In the genomic region with DNA sequence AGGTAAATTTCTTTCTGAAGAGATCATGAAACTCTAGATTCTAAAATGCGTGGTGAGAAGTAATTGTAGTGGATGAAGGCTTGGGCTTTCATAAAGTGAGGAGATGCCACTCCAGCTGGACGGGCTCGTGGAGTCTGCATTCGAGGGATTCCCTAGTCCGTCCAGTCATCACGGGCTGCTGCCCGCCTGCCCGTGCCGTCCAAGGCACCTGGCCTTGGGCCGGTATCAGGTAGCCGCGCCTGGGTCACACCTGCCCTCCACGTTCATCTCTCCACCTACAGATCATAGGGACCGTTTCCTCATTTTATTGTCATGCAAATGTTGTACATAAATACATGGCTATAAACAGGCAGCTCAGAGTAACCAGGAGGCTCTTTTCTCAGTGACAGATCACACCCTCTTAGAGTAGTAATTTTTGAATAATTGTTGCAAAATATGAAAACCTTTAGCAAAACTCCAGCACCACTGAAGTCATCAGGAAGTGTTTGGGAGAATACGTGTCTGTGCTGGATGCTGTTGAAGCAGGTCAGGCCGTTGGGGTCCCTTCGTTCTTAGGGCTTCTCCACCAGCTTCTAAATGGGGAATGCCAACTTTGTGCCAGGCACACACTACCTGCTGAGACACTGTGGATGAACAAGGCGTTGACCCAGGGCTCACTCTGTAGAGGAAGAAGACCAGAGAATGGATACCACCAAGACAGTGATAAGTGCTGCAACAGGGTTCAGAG, we compare ENCODE assay signal across 1 cellular context.
TF ChIP-seq lines count a peak whose summit lies in the region.

No MANE protein-coding gene starts in this region.

TF ChIP-seq in GM12878, 131 proteins besides CTCF, POLR2A, EP300 and RAD21 (continued from another document and continues in another):
- TF ChIP-seq, protein P1, sequence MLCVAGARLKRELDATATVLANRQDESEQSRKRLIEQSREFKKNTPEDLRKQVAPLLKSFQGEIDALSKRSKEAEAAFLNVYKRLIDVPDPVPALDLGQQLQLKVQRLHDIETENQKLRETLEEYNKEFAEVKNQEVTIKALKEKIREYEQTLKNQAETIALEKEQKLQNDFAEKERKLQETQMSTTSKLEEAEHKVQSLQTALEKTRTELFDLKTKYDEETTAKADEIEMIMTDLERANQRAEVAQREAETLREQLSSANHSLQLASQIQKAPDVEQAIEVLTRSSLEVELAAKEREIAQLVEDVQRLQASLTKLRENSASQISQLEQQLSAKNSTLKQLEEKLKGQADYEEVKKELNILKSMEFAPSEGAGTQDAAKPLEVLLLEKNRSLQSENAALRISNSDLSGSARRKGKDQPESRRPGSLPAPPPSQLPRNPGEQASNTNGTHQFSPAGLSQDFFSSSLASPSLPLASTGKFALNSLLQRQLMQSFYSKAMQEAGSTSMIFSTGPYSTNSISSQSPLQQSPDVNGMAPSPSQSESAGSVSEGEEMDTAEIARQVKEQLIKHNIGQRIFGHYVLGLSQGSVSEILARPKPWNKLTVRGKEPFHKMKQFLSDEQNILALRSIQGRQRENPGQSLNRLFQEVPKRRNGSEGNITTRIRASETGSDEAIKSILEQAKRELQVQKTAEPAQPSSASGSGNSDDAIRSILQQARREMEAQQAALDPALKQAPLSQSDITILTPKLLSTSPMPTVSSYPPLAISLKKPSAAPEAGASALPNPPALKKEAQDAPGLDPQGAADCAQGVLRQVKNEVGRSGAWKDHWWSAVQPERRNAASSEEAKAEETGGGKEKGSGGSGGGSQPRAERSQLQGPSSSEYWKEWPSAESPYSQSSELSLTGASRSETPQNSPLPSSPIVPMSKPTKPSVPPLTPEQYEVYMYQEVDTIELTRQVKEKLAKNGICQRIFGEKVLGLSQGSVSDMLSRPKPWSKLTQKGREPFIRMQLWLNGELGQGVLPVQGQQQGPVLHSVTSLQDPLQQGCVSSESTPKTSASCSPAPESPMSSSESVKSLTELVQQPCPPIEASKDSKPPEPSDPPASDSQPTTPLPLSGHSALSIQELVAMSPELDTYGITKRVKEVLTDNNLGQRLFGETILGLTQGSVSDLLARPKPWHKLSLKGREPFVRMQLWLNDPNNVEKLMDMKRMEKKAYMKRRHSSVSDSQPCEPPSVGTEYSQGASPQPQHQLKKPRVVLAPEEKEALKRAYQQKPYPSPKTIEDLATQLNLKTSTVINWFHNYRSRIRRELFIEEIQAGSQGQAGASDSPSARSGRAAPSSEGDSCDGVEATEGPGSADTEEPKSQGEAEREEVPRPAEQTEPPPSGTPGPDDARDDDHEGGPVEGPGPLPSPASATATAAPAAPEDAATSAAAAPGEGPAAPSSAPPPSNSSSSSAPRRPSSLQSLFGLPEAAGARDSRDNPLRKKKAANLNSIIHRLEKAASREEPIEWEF (IDR thresholded peaks at IDR 0.05; ENCODE audit: insufficient replicate concordance, low read depth, low read length) = no peak
- TF ChIP-seq YY1 (IDR thresholded peaks at IDR 0.05; ENCODE audit: low read depth, low read length) = no peak
- no peak for TF ChIP-seq HDAC6 (IDR thresholded peaks at IDR 0.05; ENCODE audit: unreplicated experiment)
- TF ChIP-seq NFXL1 (IDR thresholded peaks at IDR 0.05; ENCODE audit: borderline replicate concordance) = no peak
- no peak for TF ChIP-seq SP1 (IDR thresholded peaks at IDR 0.05; ENCODE audit: low read depth, low read length)
- no peak for TF ChIP-seq TCF7 (IDR thresholded peaks at IDR 0.05; ENCODE audit: borderline replicate concordance)
- TF ChIP-seq, protein P2, sequence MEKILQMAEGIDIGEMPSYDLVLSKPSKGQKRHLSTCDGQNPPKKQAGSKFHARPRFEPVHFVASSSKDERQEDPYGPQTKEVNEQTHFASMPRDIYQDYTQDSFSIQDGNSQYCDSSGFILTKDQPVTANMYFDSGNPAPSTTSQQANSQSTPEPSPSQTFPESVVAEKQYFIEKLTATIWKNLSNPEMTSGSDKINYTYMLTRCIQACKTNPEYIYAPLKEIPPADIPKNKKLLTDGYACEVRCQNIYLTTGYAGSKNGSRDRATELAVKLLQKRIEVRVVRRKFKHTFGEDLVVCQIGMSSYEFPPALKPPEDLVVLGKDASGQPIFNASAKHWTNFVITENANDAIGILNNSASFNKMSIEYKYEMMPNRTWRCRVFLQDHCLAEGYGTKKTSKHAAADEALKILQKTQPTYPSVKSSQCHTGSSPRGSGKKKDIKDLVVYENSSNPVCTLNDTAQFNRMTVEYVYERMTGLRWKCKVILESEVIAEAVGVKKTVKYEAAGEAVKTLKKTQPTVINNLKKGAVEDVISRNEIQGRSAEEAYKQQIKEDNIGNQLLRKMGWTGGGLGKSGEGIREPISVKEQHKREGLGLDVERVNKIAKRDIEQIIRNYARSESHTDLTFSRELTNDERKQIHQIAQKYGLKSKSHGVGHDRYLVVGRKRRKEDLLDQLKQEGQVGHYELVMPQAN (conservative IDR thresholded peaks at IDR 0.05) = peak; percentile 43; the same call in 1 of the 2 replicates
- TF ChIP-seq SRF (IDR thresholded peaks at IDR 0.05; ENCODE audit: low read depth in 2 of 2, low read length in 2 of 2) = no peak
- no peak for TF ChIP-seq YBX1 (IDR thresholded peaks at IDR 0.05)
- TF ChIP-seq ESRRA (IDR thresholded peaks at IDR 0.05; ENCODE audit: low read length) = no peak
- TF ChIP-seq MXI1 (IDR thresholded peaks at IDR 0.05; ENCODE audit: low read depth, low read length) = peak; percentile 40
- peak; percentile 28; the same call in 1 of the 2 replicates for TF ChIP-seq WRNIP1 (IDR thresholded peaks at IDR 0.05; ENCODE audit: borderline replicate concordance, low read depth, low read length)
- no peak for TF ChIP-seq BMI1 (IDR thresholded peaks at IDR 0.05; ENCODE audit: borderline replicate concordance)
- TF ChIP-seq RB1 (IDR thresholded peaks at IDR 0.05; ENCODE audit: borderline replicate concordance) = no peak
- no peak for TF ChIP-seq TAF1 (IDR thresholded peaks at IDR 0.05; ENCODE audit: borderline replicate concordance, low read depth, low read length)
- no peak for TF ChIP-seq FOXK2 (IDR thresholded peaks at IDR 0.05)
- 0 out of 2 replicates have a peak, but pooled peaks have one; percentile 44 for TF ChIP-seq TBL1XR1 (IDR thresholded peaks at IDR 0.05; ENCODE audit: low read depth, low read length)
- peak; percentile 56; the same call in 1 of the 2 replicates for TF ChIP-seq BACH1 (IDR thresholded peaks at IDR 0.05; ENCODE audit: borderline replicate concordance)
- TF ChIP-seq, protein P3, sequence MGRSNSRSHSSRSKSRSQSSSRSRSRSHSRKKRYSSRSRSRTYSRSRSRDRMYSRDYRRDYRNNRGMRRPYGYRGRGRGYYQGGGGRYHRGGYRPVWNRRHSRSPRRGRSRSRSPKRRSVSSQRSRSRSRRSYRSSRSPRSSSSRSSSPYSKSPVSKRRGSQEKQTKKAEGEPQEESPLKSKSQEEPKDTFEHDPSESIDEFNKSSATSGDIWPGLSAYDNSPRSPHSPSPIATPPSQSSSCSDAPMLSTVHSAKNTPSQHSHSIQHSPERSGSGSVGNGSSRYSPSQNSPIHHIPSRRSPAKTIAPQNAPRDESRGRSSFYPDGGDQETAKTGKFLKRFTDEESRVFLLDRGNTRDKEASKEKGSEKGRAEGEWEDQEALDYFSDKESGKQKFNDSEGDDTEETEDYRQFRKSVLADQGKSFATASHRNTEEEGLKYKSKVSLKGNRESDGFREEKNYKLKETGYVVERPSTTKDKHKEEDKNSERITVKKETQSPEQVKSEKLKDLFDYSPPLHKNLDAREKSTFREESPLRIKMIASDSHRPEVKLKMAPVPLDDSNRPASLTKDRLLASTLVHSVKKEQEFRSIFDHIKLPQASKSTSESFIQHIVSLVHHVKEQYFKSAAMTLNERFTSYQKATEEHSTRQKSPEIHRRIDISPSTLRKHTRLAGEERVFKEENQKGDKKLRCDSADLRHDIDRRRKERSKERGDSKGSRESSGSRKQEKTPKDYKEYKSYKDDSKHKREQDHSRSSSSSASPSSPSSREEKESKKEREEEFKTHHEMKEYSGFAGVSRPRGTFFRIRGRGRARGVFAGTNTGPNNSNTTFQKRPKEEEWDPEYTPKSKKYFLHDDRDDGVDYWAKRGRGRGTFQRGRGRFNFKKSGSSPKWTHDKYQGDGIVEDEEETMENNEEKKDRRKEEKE (IDR thresholded peaks at IDR 0.05) = no peak
- TF ChIP-seq ETV6 (conservative IDR thresholded peaks at IDR 0.05 in 1 of 2, IDR thresholded peaks at IDR 0.05 in 1 of 2; ENCODE audit: borderline replicate concordance in 1 of 2, low read depth in 1 of 2) = 0 out of 4 replicates have a peak, but pooled peaks of 1 of the 2 experiments have one; percentile 5
- no peak for TF ChIP-seq TARDBP (IDR thresholded peaks at IDR 0.05; ENCODE audit: borderline replicate concordance)
- TF ChIP-seq GATAD2B (conservative IDR thresholded peaks at IDR 0.05; ENCODE audit: low read depth) = peak; percentile 51; the same call in 1 of the 2 replicates
- TF ChIP-seq NR2F1 (conservative IDR thresholded peaks at IDR 0.05) = no peak
- TF ChIP-seq, protein P4, sequence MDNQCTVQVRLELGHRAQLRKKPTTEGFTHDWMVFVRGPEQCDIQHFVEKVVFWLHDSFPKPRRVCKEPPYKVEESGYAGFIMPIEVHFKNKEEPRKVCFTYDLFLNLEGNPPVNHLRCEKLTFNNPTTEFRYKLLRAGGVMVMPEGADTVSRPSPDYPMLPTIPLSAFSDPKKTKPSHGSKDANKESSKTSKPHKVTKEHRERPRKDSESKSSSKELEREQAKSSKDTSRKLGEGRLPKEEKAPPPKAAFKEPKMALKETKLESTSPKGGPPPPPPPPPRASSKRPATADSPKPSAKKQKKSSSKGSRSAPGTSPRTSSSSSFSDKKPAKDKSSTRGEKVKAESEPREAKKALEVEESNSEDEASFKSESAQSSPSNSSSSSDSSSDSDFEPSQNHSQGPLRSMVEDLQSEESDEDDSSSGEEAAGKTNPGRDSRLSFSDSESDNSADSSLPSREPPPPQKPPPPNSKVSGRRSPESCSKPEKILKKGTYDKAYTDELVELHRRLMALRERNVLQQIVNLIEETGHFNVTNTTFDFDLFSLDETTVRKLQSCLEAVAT (IDR thresholded peaks at IDR 0.05) = peak; percentile 16; the same call in 1 of the 2 replicates
- TF ChIP-seq, protein P5, sequence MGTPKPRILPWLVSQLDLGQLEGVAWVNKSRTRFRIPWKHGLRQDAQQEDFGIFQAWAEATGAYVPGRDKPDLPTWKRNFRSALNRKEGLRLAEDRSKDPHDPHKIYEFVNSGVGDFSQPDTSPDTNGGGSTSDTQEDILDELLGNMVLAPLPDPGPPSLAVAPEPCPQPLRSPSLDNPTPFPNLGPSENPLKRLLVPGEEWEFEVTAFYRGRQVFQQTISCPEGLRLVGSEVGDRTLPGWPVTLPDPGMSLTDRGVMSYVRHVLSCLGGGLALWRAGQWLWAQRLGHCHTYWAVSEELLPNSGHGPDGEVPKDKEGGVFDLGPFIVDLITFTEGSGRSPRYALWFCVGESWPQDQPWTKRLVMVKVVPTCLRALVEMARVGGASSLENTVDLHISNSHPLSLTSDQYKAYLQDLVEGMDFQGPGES (IDR thresholded peaks at IDR 0.05) = no peak
- TF ChIP-seq ZBED1 (IDR thresholded peaks at IDR 0.05; ENCODE audit: borderline replicate concordance) = peak; percentile 30; the same call in 1 of the 2 replicates
- TF ChIP-seq MTA3 (IDR thresholded peaks at IDR 0.05; ENCODE audit: borderline replicate concordance, low read length) = no peak
- no peak for TF ChIP-seq JUNB (IDR thresholded peaks at IDR 0.05)
- no peak for TF ChIP-seq SIN3A (IDR thresholded peaks at IDR 0.05; ENCODE audit: low read depth, low read length)
- TF ChIP-seq MTA2 (IDR thresholded peaks at IDR 0.05; ENCODE audit: low read depth) = peak; percentile 39; the same call in 1 of the 2 replicates
- TF ChIP-seq HCFC1 (IDR thresholded peaks at IDR 0.05; ENCODE audit: low read length) = no peak
- no peak for TF ChIP-seq CBX3 (IDR thresholded peaks at IDR 0.05; ENCODE audit: borderline replicate concordance, low read depth)
- TF ChIP-seq EED (IDR thresholded peaks at IDR 0.05; ENCODE audit: low read depth) = no peak
- TF ChIP-seq, protein P6, sequence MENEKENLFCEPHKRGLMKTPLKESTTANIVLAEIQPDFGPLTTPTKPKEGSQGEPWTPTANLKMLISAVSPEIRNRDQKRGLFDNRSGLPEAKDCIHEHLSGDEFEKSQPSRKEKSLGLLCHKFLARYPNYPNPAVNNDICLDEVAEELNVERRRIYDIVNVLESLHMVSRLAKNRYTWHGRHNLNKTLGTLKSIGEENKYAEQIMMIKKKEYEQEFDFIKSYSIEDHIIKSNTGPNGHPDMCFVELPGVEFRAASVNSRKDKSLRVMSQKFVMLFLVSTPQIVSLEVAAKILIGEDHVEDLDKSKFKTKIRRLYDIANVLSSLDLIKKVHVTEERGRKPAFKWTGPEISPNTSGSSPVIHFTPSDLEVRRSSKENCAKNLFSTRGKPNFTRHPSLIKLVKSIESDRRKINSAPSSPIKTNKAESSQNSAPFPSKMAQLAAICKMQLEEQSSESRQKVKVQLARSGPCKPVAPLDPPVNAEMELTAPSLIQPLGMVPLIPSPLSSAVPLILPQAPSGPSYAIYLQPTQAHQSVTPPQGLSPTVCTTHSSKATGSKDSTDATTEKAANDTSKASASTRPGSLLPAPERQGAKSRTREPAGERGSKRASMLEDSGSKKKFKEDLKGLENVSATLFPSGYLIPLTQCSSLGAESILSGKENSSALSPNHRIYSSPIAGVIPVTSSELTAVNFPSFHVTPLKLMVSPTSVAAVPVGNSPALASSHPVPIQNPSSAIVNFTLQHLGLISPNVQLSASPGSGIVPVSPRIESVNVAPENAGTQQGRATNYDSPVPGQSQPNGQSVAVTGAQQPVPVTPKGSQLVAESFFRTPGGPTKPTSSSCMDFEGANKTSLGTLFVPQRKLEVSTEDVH (IDR thresholded peaks at IDR 0.05; ENCODE audit: low read depth, partially characterized antibody) = no peak
- TF ChIP-seq, protein P7, sequence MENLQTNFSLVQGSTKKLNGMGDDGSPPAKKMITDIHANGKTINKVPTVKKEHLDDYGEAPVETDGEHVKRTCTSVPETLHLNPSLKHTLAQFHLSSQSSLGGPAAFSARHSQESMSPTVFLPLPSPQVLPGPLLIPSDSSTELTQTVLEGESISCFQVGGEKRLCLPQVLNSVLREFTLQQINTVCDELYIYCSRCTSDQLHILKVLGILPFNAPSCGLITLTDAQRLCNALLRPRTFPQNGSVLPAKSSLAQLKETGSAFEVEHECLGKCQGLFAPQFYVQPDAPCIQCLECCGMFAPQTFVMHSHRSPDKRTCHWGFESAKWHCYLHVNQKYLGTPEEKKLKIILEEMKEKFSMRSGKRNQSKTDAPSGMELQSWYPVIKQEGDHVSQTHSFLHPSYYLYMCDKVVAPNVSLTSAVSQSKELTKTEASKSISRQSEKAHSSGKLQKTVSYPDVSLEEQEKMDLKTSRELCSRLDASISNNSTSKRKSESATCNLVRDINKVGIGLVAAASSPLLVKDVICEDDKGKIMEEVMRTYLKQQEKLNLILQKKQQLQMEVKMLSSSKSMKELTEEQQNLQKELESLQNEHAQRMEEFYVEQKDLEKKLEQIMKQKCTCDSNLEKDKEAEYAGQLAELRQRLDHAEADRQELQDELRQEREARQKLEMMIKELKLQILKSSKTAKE (IDR thresholded peaks at IDR 0.05; ENCODE audit: low read depth, poor library complexity, severe bottlenecking) = no peak
- peak; percentile 84 to 93 for TF ChIP-seq BHLHE40 (IDR thresholded peaks at IDR 0.05; ENCODE audit: borderline replicate concordance in 1 of 2, low read depth in 2 of 2, low read length in 1 of 2)
- TF ChIP-seq NFYA (IDR thresholded peaks at IDR 0.05; ENCODE audit: borderline replicate concordance, low read depth, low read length) = no peak
- TF ChIP-seq SPI1 (IDR thresholded peaks at IDR 0.05; ENCODE audit: borderline replicate concordance, insufficient read depth, low read depth, low read length) = peak; percentile 92
- TF ChIP-seq HDAC2 (IDR thresholded peaks at IDR 0.05) = no peak
- TF ChIP-seq PAX5 (IDR thresholded peaks at IDR 0.05; ENCODE audit: borderline replicate concordance, low read depth, low read length) = peak; percentile 60; the same call in 1 of the 2 replicates
- TF ChIP-seq NBN (IDR thresholded peaks at IDR 0.05) = no peak
- TF ChIP-seq TCF3 (IDR thresholded peaks at IDR 0.05; ENCODE audit: borderline replicate concordance, insufficient read depth, low read depth, low read length) = peak; percentile 71; the same call in 1 of the 2 replicates
- TF ChIP-seq CHD4 (IDR thresholded peaks at IDR 0.05) = no peak
